Comparison of ENCODE assay signal across 11 cellular contexts in the genomic region with DNA sequence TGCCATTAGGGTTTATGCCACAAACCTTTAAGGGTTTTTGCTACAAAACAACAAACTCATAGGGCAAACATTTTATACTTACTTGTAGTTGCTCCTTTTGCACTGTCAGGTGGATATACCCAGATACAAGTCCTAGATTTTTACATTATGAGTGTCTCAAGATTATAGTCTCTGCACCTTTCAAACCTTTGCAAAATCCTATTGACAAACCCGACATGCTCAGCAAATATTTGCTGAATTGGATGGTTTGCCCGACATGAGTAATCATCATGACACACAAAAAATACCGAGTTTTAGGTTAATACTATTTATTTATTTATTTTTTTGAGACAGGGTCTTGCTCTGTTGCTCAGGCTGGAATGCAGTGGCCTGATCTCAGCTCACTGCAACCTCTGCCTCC.
"Had no signal": no experiment of that assay in that cellular context is flagged by ENCODE, and none has a peak within 500 bp of the region (broad histone marks: within the 10 kb centered on the region; RNA-seq: fewer than 3 reads in every experiment).

No MANE protein-coding gene starts in this region.

- H3K4me3 ChIP-seq: GM23248, GM23338, HAP-1 had no signal

- H2AFZ ChIP-seq: GM23248, GM23338 had no signal

- FAIRE-seq: H1, H54 had no signal

- H3K4me2 ChIP-seq: GM23338 had no signal

- ATAC-seq: GM23338, HCT116 had no signal

- H3K4me1 ChIP-seq: HAP-1 had no signal

- DNase-seq: GM23248, GOT3, H7, H9, HCEC 1CT, HFFc6 had no signal

- H3K9ac ChIP-seq: GM23248 had no signal

- H3K27ac ChIP-seq: GM23248 had no signal

- H3K9me3 ChIP-seq: HAP-1 had no signal

- H3K36me3 ChIP-seq: HAP-1 had no signal
